ENCODE assay signal across 24 cellular contexts in the genomic region with DNA sequence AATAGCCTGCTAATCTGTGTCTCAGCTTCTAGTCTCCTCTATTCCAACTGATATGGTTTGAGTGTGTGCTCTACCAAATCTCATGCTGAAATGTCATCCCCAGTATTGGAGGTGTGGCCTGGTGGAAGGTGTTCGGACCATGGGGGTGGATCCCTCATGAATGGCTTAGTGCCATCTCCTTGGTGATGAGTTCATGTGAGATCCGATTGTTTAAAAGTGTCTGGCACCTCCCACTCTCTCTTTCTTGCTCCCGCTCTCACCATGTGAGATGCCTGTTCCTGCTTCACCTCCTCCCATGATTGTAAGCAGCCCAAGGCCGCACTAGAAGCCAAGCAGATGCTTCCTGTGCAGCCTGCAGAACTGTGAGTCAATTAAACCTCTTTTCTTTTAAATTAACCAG.
"Had no signal": no experiment of that assay in that cellular context is flagged by ENCODE, and none has a peak within 500 bp of the region (broad histone marks: within the 10 kb centered on the region; RNA-seq: fewer than 3 reads in every experiment).

No MANE protein-coding gene starts in this region.

- H3K4me1 ChIP-seq: pancreas, prostate gland, right atrium auricular region, right lobe of liver, sigmoid colon, stomach, thyroid gland, tibial nerve, upper lobe of left lung, vagina had no signal

- H3K9me3 ChIP-seq: neutrophil, pancreas, prostate gland, right atrium auricular region, right lobe of liver, sigmoid colon, thoracic aorta, thyroid gland, upper lobe of left lung, vagina had no signal

- FAIRE-seq: pancreas, small intestine, urothelium cell line had no signal

- H3K4me3 ChIP-seq: pancreas, prostate gland, right atrium auricular region, right lobe of liver, sigmoid colon, stomach, thoracic aorta, thyroid gland, tibial nerve, upper lobe of left lung, vagina had no signal

- H3K36me3 ChIP-seq: neutrophil, pancreas, prostate gland, right atrium auricular region, right lobe of liver, sigmoid colon, stomach, thoracic aorta, thyroid gland, tibial nerve, upper lobe of left lung, vagina had no signal

- H3K27ac ChIP-seq: neutrophil, pancreas, prostate gland, right atrium auricular region, right lobe of liver, sigmoid colon, stomach, thoracic aorta, thyroid gland, tibial nerve, upper lobe of left lung, vagina had no signal

- H3K27me3 ChIP-seq: neutrophil, pancreas, right atrium auricular region, right lobe of liver, sigmoid colon, stomach, thyroid gland, tibial nerve, upper lobe of left lung, vagina had no signal

- DNase-seq: nephron progenitor cell; nucleus accumbens; pancreas; retina; right lobe of liver; sigmoid colon; small intestine; stimulated activated CD4-positive, alpha-beta T cell treated with anti-CD3 and anti-CD28 coated beads, Interleukin-15, amount 100 ng/mL, for 24 hours; stimulated activated CD4-positive, alpha-beta T cell treated with anti-CD3 and anti-CD28 coated beads, Interleukin-2, amount 100 ng/mL, for 24 hours; stimulated activated CD4-positive, alpha-beta T cell treated with anti-CD3 and anti-CD28 coated beads, Interleukin-2, amount 100 ng/mL, for 48 hours; stimulated activated CD4-positive, alpha-beta T cell treated with anti-CD3 and anti-CD28 coated beads, Interleukin-4, amount 100 ng/mL, for 24 hours; stimulated activated naive B cell treated with anti-CD40 and anti-IgM and Interleukin-4, amounts not matched to agents 10 μg/mL and 1 μg/mL and 100 μg/mL, for 72 hours; stimulated activated naive CD4-positive, alpha-beta T cell treated with Interleukin-2 at 50 U/mL for 16 hours; stomach; thyroid gland; trophoblast cell; upper lobe of left lung had no signal
